In the genomic region with DNA sequence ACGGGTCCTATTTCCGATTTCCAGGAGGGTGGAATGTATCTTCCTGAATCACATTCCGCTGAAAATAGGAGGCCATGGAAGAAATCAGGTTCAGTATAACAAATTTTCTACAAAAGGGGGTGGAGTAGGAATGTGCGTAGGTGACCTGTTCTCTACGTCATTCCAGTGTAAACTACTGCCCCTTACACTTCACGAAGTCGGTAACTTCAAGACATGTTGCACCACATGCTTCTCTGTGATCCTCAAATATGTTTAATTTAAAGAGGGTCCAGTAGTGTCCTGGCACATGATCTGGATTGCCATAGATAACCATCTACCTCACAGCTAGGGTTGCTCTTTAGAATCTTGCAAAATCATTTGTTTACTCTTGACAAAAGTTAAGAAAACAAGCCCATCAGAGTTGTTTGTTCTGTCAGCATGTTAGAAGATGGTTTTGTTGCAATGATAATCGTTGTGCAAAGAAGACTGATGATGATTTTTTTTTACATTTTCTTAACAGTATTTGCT, we compare ENCODE assay signal across 25 cellular contexts. TPM values are rescaled to one million over a fixed set of nuclear protein-coding genes. Genes with fewer than 3 reads are reported as not detected.
A peak's percentile ranks its signal among the peaks of the same experiment; 100 is the strongest.
DNase-seq lines count a peak whose midpoint lies in the region; ATAC-seq, FAIRE-seq and TF ChIP-seq lines count a peak whose summit lies in the region.
"Had no signal": no experiment of that assay in that cellular context is flagged by ENCODE, and none has a peak within 500 bp of the region (broad histone marks: within the 10 kb centered on the region; RNA-seq: fewer than 3 reads in every experiment).

No MANE protein-coding gene starts in this region.

- H3K27me3 ChIP-seq in duodenal mucosa (ENCODE audit: control insufficient read depth in 1 of 2, insufficient read depth in 2 of 2, low read length in 2 of 2) (no peaks in the 10 kb centered on the region), HepG2 (ENCODE audit: control insufficient read depth in 1 of 2, insufficient read depth in 2 of 2, low read length in 2 of 2) (no peaks in the 10 kb centered on the region), small intestine (ENCODE audit: control insufficient read depth in 2 of 2, insufficient read depth in 2 of 2, low read length in 2 of 2) (no peaks in the 10 kb centered on the region)
- H3K27me3 ChIP-seq: BE2C; BLaER1 treated with 17β-estradiol and CSF1 and Interleukin-3, amounts not matched to agents 10 nM and 100 nM had no signal

- TF ChIP-seq POLR2A in HepG2 (IDR thresholded peaks at IDR 0.05; ENCODE audit: insufficient read depth in 1 of 2, low read depth in 2 of 2, low read length in 2 of 2): no peak

- POLR2A ChIA-PET in HepG2 (lab: Yijun Ruan, JAX): interaction anchor here (1.4 to 2.4 kb wide), 2 partner anchors 8 to 14 kb away, joined by 3 to 9 read pairs; no protein-coding TSS in a partner anchor

- no peaks in the 10 kb centered on the region for H4K20me1 ChIP-seq in HepG2 (ENCODE audit: insufficient read depth, low read length)
- H4K20me1 ChIP-seq: BLaER1 treated with 17β-estradiol and CSF1 and Interleukin-3, amounts not matched to agents 10 nM and 100 nM had no signal

- H3K4me1 ChIP-seq in duodenal mucosa (ENCODE audit: control insufficient read depth in 1 of 2, insufficient read depth in 2 of 2, low read length in 2 of 2): peaks cover 0 to 7% of the 10 kb centered on the region in 2 donors
- H3K4me1 ChIP-seq in HepG2 (ENCODE audit: insufficient read depth, low read length): peaks cover 39% of the 10 kb centered on the region
- no peaks in the 10 kb centered on the region for H3K4me1 ChIP-seq in small intestine (ENCODE audit: control insufficient read depth in 2 of 2, insufficient read depth in 1 of 2, low read depth in 1 of 2, low read length in 1 of 2)
- H3K4me1 ChIP-seq: BE2C; BLaER1 treated with 17β-estradiol and CSF1 and Interleukin-3, amounts not matched to agents 10 nM and 100 nM; HAP-1 had no signal

- WGBS in HepG2 (ENCODE audit: low lambda C conversion rate): 11% methylated on average over 8 of the region's 8 CpGs
- 17 to 56% (median 31%) methylated on average over 8 of the region's 8 CpGs for WGBS in small intestine, 3 donors

- H3K9me3 ChIP-seq in duodenal mucosa (ENCODE audit: control insufficient read depth in 1 of 2, low read length in 2 of 2): no peaks in the 10 kb centered on the region
- no peaks in the 10 kb centered on the region for H3K9me3 ChIP-seq in HepG2 (ENCODE audit: low read length)
- no peaks in the 10 kb centered on the region for H3K9me3 ChIP-seq in small intestine (ENCODE audit: control insufficient read depth, low read depth)
- H3K9me3 ChIP-seq: BE2C; BLaER1 treated with 17β-estradiol and CSF1 and Interleukin-3, amounts not matched to agents 10 nM and 100 nM; HAP-1 had no signal

- BruUV-seq in HepG2 (replicated peaks; lab: Mats Ljungman, UMichigan): no TSS peak

- intact Hi-C loops in HepG2 (cut with micrococcal nuclease; ENCODE audit: unreplicated experiment): loop anchor here (1.0 to 10.0 kb wide), 3 partner anchors 8 to 416 kb away; no protein-coding TSS in a partner anchor

- CTCF ChIA-PET in HepG2 (lab: Yijun Ruan, JAX; ENCODE audit: low intra/inter-chr PET ratio, low total read pairs): no interaction called here

- H3K27ac ChIP-seq in duodenal mucosa (ENCODE audit: low read depth, low read length): no peak overlapping the region
- H3K27ac ChIP-seq in HepG2 (ENCODE audit: extremely low read length, insufficient read depth, low read length): peak overlapping the region; percentile 55
- H3K27ac ChIP-seq in small intestine (ENCODE audit: low read depth in 1 of 2, low read length in 1 of 2): no peak overlapping the region
- H3K27ac ChIP-seq: BLaER1 treated with 17β-estradiol and CSF1 and Interleukin-3, amounts not matched to agents 10 nM and 100 nM; GM23248 had no signal

- H3K4me2 ChIP-seq in HepG2 (ENCODE audit: low read depth, low read length): peak overlapping the region; percentile 53
- H3K4me2 ChIP-seq: BLaER1 treated with 17β-estradiol and CSF1 and Interleukin-3, amounts not matched to agents 10 nM and 100 nM had no signal

- no peak overlapping the region for H2AFZ ChIP-seq in HepG2 (ENCODE audit: low read length)
- H2AFZ ChIP-seq: GM23248 had no signal

- H3K4me3 ChIP-seq in duodenal mucosa (ENCODE audit: low read depth in 1 of 2, low read length in 2 of 2) (peak overlapping the region; percentile 46 to 48), HepG2 (replicated peaks in 1 of 3; ENCODE audit: insufficient read depth in 1 of 3, low read depth in 2 of 3, low read length in 3 of 3) (peak overlapping the region in 1 of 3 experiments; percentile 3; a peak in 1 of 6 replicates), small intestine (ENCODE audit: low read depth in 1 of 2, low read length in 2 of 2) (peak overlapping the region in 1 of 2 donors; percentile 28)
- H3K4me3 ChIP-seq: BLaER1 treated with 17β-estradiol and CSF1 and Interleukin-3, amounts not matched to agents 10 nM and 100 nM; GM23248; HAP-1 had no signal

- TF ChIP-seq RAD21 in HepG2 (CRISPR knock-in tag; IDR thresholded peaks at IDR 0.05): no peak

- H3K36me3 ChIP-seq in duodenal mucosa (ENCODE audit: control insufficient read depth in 1 of 2, insufficient read depth in 2 of 2, low read length in 2 of 2) (no peaks in the 10 kb centered on the region), HepG2 (replicated peaks in 1 of 2; ENCODE audit: control insufficient read depth in 1 of 2, insufficient read depth in 2 of 2, low read length in 2 of 2) (no peaks in the 10 kb centered on the region), small intestine (ENCODE audit: control insufficient read depth in 2 of 2, insufficient read depth in 2 of 2, low read length in 2 of 2) (no peaks in the 10 kb centered on the region)
- H3K36me3 ChIP-seq: BE2C; BLaER1 treated with 17β-estradiol and CSF1 and Interleukin-3, amounts not matched to agents 10 nM and 100 nM; HAP-1 had no signal

- ATAC-seq in HepG2 (peak; percentile 92), GM21360 (IDR thresholded peaks at IDR 0.05; ENCODE audit: unreplicated experiment) (no peak)

- H3K9ac ChIP-seq in duodenal mucosa (ENCODE audit: low read depth in 1 of 2, low read length in 2 of 2) (no peak overlapping the region), HepG2 (ENCODE audit: insufficient read depth, low read depth, low read length) (no peak overlapping the region)
- H3K9ac ChIP-seq: BLaER1 treated with 17β-estradiol and CSF1 and Interleukin-3, amounts not matched to agents 10 nM and 100 nM; GM23248 had no signal

- no peaks in the 10 kb centered on the region for H3K79me2 ChIP-seq in HepG2 (ENCODE audit: insufficient read depth, low read length)

- no peak for TF ChIP-seq CTCF in HepG2 (CRISPR knock-in tag; IDR thresholded peaks at IDR 0.05)

- DNase-seq in HuH-7 (ENCODE audit: low spot score) (peak; percentile 3), HepG2 (ENCODE audit: low spot score) (peak; percentile 93), small intestine (peak; percentile 57), COLO829 (ENCODE audit: low spot score) (no peak), H4 (ENCODE audit: low spot score) (no peak)
- DNase-seq in activated T-cell treated with anti-CD3 and anti-CD28 coated beads, Interleukin-2, amount 50 U/mL, for 1 hour: no peak
- DNase-seq: ACHN; AML-193; BE2C; Calu3; CD4-positive, alpha-beta T cell; CD8-positive, alpha-beta memory T cell; COR-L47; DMS53; DMS79 treated with DMSO at 0.1 percent for 48 hours; GF-D8; GM23248 had no signal

- in situ Hi-C loops in HepG2 (cut with HindIII; ENCODE audit: extremely low pct_ligation_motif_present, low pct_unique_long_range_greater_than_20kb): no loop called here

- TF ChIP-seq EP300 in HepG2 (IDR thresholded peaks at IDR 0.05; ENCODE audit: low read depth in 2 of 2, low read length in 2 of 2) (peak; percentile 80 to 99; a peak in 3 of 4 replicates), HepG2 (CRISPR knock-in tag; IDR thresholded peaks at IDR 0.05; ENCODE audit: borderline replicate concordance) (peak; percentile 91; the same call in 1 of the 2 replicates)

- peak; percentile 64 for FAIRE-seq in HepG2 (lab: Jason Lieb, UNC)
- peak; percentile 5 for FAIRE-seq in small intestine (lab: Jason Lieb, UNC)
- FAIRE-seq: GM12891, GM18507, H1 had no signal

TF ChIP-seq in HepG2, 621 proteins besides CTCF, POLR2A, EP300 and RAD21 (continues in another document):
- TF ChIP-seq, protein P1, sequence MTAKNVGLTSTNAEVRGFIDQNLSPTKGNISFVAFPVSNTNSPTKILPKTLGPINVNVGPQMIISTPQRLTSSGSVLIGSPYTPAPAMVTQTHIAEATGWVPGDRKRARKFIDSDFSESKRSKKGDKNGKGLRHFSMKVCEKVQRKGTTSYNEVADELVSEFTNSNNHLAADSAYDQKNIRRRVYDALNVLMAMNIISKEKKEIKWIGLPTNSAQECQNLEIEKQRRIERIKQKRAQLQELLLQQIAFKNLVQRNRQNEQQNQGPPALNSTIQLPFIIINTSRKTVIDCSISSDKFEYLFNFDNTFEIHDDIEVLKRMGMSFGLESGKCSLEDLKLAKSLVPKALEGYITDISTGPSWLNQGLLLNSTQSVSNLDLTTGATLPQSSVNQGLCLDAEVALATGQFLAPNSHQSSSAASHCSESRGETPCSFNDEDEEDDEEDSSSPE (CRISPR knock-in tag; IDR thresholded peaks at IDR 0.05): peak; percentile 68

RNA-seq across cellular contexts. Expression of a gene that starts 7.5 kb away (rescaled TPM):
- 44.9 and 51.7 TPM in 2 replicates for total RNA-seq in HepG2 (2016; rRNA removed; fragmentation: Illumina TruSeq; extraction: Trizol)
- 4.5 and 7.1 TPM in 2 replicates for total RNA-seq in HepG2 (2016; cell fraction: cytosol; rRNA removed; fragmentation: Illumina TruSeq; extraction: Trizol; ENCODE audit: low read depth)
- total RNA-seq in HepG2 (2016; cell fraction: insoluble cytoplasmic fraction; rRNA removed; fragmentation: Illumina TruSeq; extraction: Trizol): 42.6 and 49.0 TPM in 2 replicates
- total RNA-seq in HepG2 (2016; cell fraction: membrane; rRNA removed; fragmentation: Illumina TruSeq; extraction: Trizol): 22.1 and 24.3 TPM in 2 replicates
- total RNA-seq in HepG2 (2016; cell fraction: nucleus; rRNA removed; fragmentation: Illumina TruSeq; extraction: Trizol): 47.7 and 52.3 TPM in 2 replicates
- 17.6 and 24.4 TPM in 2 replicates for polyA plus RNA-seq in HepG2 (2011; rRNA removed)
- 16.5 and 18.6 TPM in 2 replicates for polyA plus RNA-seq in HepG2 (2011; cell fraction: cytosol; rRNA removed)
- polyA plus RNA-seq in HepG2 (2011; cell fraction: nucleus; rRNA removed): 16.9 and 18.9 TPM in 2 replicates
- 13.0 and 24.2 TPM in 2 replicates for polyA plus RNA-seq in HepG2 (2012)
- polyA plus RNA-seq in HepG2 (2016; cell fraction: cytosol; fragmentation: Illumina TruSeq; extraction: Trizol; ENCODE audit: low read depth): 1.3 and 1.4 TPM in 2 replicates
- polyA plus RNA-seq in HepG2 (2016; cell fraction: insoluble cytoplasmic fraction; fragmentation: Illumina TruSeq; extraction: Trizol; ENCODE audit: low read depth): 22.9 and 25.1 TPM in 2 replicates
- polyA plus RNA-seq in HepG2 (2016; cell fraction: membrane; fragmentation: Illumina TruSeq; extraction: Trizol; ENCODE audit: low read depth): 7.7 and 8.8 TPM in 2 replicates
- 28.4 and 30.6 TPM in 2 replicates for polyA plus RNA-seq in HepG2 (2016; cell fraction: nucleus; fragmentation: Illumina TruSeq; extraction: Trizol; ENCODE audit: insufficient read depth, low read depth)
- polyA minus RNA-seq in HepG2 (2011; rRNA and poly(A)+ RNA removed; ENCODE audit: low replicate concordance): 49.7 and 1,370 TPM in 2 replicates
- 44.2 and 46.4 TPM in 2 replicates for polyA minus RNA-seq in HepG2 (2011; cell fraction: cytosol; rRNA and poly(A)+ RNA removed)
- 89.2 and 97.7 TPM in 2 replicates for polyA minus RNA-seq in HepG2 (2011; cell fraction: nucleus; rRNA and poly(A)+ RNA removed)
- polyA plus RNA-seq in small intestine: 100 to 1,000 TPM in 2 of 3 donors, 10 to 100 TPM in 1; 64.0 to 191 (median 120) TPM
- 19.3 and 30.4 TPM in 2 replicates for total RNA-seq in H4 (2014; rRNA removed; shearing (Covaris generic))
- polyA plus RNA-seq: CD14-positive monocyte; CD8-positive, alpha-beta memory T cell had no signal

Comparison
In these comparisons a context has a peak if more than half of its experiments do, and no peak if none do; other contexts are left out.
1. DNase-seq: peak in HuH-7 (single experiment), HepG2 (single experiment) and small intestine (single experiment); none in activated T-cell treated with anti-CD3 and anti-CD28 coated beads, Interleukin-2, amount 50 U/mL, for 1 hour (single experiment), COLO829 (single experiment) and H4 (single experiment).